17 cellular contexts compared by ENCODE assay signal in genomic region chr4:87734936-87735335, GRCh38.
"Had no signal": no experiment of that assay in that cellular context is flagged by ENCODE, and none has a peak within 500 bp of the region (broad histone marks: within the 10 kb centered on the region; RNA-seq: fewer than 3 reads in every experiment).

No MANE protein-coding gene starts in this region.

- DNase-seq: activated CD4-positive, CD25-positive, alpha-beta regulatory T cell; activated CD8-positive, alpha-beta memory T cell treated with anti-CD3 and anti-CD28 coated beads, Interleukin-2, amount 10 ng/mL, durations not matched to agents 7 days and 5 days; activated effector memory CD4-positive, alpha-beta T cell treated with Interleukin-2 at 50 U/mL for 16 hours; activated T-cell treated with anti-CD3 and anti-CD28 coated beads, Interleukin-2, amount 50 U/mL, for 24 hours; amniotic stem cell; body of pancreas; gastrocnemius medialis; islet precursor cell; pancreas; stimulated activated CD4-positive, alpha-beta T cell treated with anti-CD3 and anti-CD28 coated beads, Interleukin-4, amount 100 ng/mL, for 1 hour; stimulated activated CD8-positive, alpha-beta memory T cell treated with anti-CD3 and anti-CD28 coated beads, Interleukin-4, amount 100 ng/mL, for 48 hours; stimulated activated naive CD8-positive, alpha-beta T cell treated with anti-CD3 and anti-CD28 coated beads, Interleukin-15, amount 100 ng/mL, for 72 hours; T-helper 2 cell; testis had no signal

- H3K9me3 Mint-ChIP-seq: activated T-cell treated with anti-CD3 and anti-CD28 coated beads, Interleukin-2, amount 50 U/mL, for 24 hours; neural progenitor cell; stimulated activated naive CD8-positive, alpha-beta T cell treated with anti-CD3 and anti-CD28 coated beads, Interleukin-15, amount 100 ng/mL, for 72 hours had no signal

- H3K9me3 ChIP-seq: body of pancreas, gastrocnemius medialis, pancreas, testis had no signal

- H3K27ac ChIP-seq: body of pancreas, gastrocnemius medialis, neural progenitor cell, pancreas, testis had no signal

- H3K4me1 ChIP-seq: body of pancreas, gastrocnemius medialis, neural progenitor cell, pancreas, testis had no signal

- H3K27me3 Mint-ChIP-seq: dendritic cell treated with granulocyte-macrophage colony-stimulating factor and Interleukin-4, amounts not matched to agents 40 ng/mL and 50 ng/mL, for 4 days had no signal

- H3K9ac ChIP-seq: neural progenitor cell had no signal

- H3K36me3 Mint-ChIP-seq: activated CD8-positive, alpha-beta memory T cell treated with anti-CD3 and anti-CD28 coated beads, Interleukin-2, amount 10 ng/mL, durations not matched to agents 7 days and 5 days; activated naive CD4-positive, alpha-beta T cell treated with anti-CD3 and anti-CD28 coated beads, Interleukin-2, amount 50 U/mL, for 24 hours; neural progenitor cell had no signal

- H3K4me3 ChIP-seq: body of pancreas, gastrocnemius medialis, neural progenitor cell, pancreas, testis had no signal

- H3K27me3 ChIP-seq: body of pancreas, gastrocnemius medialis, neural progenitor cell, pancreas, testis had no signal

- H3K4me3 Mint-ChIP-seq: activated CD8-positive, alpha-beta memory T cell treated with anti-CD3 and anti-CD28 coated beads, Interleukin-2, amount 10 ng/mL, durations not matched to agents 7 days and 5 days; activated naive CD4-positive, alpha-beta T cell treated with anti-CD3 and anti-CD28 coated beads, Interleukin-2, amount 50 U/mL, for 24 hours; activated T-cell treated with anti-CD3 and anti-CD28 coated beads, Interleukin-2, amount 50 U/mL, for 24 hours; dendritic cell treated with granulocyte-macrophage colony-stimulating factor and Interleukin-4, amounts not matched to agents 40 ng/mL and 50 ng/mL, for 4 days; neural progenitor cell; stimulated activated naive CD8-positive, alpha-beta T cell treated with anti-CD3 and anti-CD28 coated beads, Interleukin-15, amount 100 ng/mL, for 72 hours had no signal

- H3K27ac Mint-ChIP-seq: activated CD8-positive, alpha-beta memory T cell treated with anti-CD3 and anti-CD28 coated beads, Interleukin-2, amount 10 ng/mL, durations not matched to agents 7 days and 5 days; activated naive CD4-positive, alpha-beta T cell treated with anti-CD3 and anti-CD28 coated beads, Interleukin-2, amount 50 U/mL, for 24 hours; activated T-cell treated with anti-CD3 and anti-CD28 coated beads, Interleukin-2, amount 50 U/mL, for 24 hours; dendritic cell treated with granulocyte-macrophage colony-stimulating factor and Interleukin-4, amounts not matched to agents 40 ng/mL and 50 ng/mL, for 4 days; neural progenitor cell; stimulated activated naive CD8-positive, alpha-beta T cell treated with anti-CD3 and anti-CD28 coated beads, Interleukin-15, amount 100 ng/mL, for 72 hours had no signal

- H3K4me1 Mint-ChIP-seq: activated CD8-positive, alpha-beta memory T cell treated with anti-CD3 and anti-CD28 coated beads, Interleukin-2, amount 10 ng/mL, durations not matched to agents 7 days and 5 days; activated naive CD4-positive, alpha-beta T cell treated with anti-CD3 and anti-CD28 coated beads, Interleukin-2, amount 50 U/mL, for 24 hours; neural progenitor cell; stimulated activated naive CD8-positive, alpha-beta T cell treated with anti-CD3 and anti-CD28 coated beads, Interleukin-15, amount 100 ng/mL, for 72 hours had no signal

- ATAC-seq: activated CD8-positive, alpha-beta memory T cell treated with anti-CD3 and anti-CD28 coated beads, Interleukin-2, amount 10 ng/mL, durations not matched to agents 7 days and 5 days; body of pancreas; gastrocnemius medialis; pancreas; stimulated activated naive CD8-positive, alpha-beta T cell treated with anti-CD3 and anti-CD28 coated beads, Interleukin-15, amount 100 ng/mL, for 72 hours had no signal

- H2AFZ ChIP-seq: neural progenitor cell had no signal

- H3K36me3 ChIP-seq: gastrocnemius medialis, neural progenitor cell, pancreas had no signal

- H3K4me2 ChIP-seq: neural progenitor cell had no signal
